In genomic region chr10:108385963-108386362, GRCh38 we compare ENCODE assay signal across 22 cellular contexts.
DNase-seq lines count a peak whose midpoint lies in the region; ATAC-seq and TF ChIP-seq lines count a peak whose summit lies in the region.
"Had no signal": no experiment of that assay in that cellular context is flagged by ENCODE, and none has a peak within 500 bp of the region (broad histone marks: within the 10 kb centered on the region; RNA-seq: fewer than 3 reads in every experiment).

No MANE protein-coding gene starts in this region.

- no TSS peak for BruUV-seq in mammary epithelial cell (replicated peaks; lab: Mats Ljungman, UMichigan)

- no peak overlapping the region for H2AFZ ChIP-seq in mammary epithelial cell (ENCODE audit: low read depth, low read length)

- WGBS in mammary epithelial cell (ENCODE audit: low coverage, missing lambda C conversion rate): 64% methylated on average over 2 of the region's 3 CpGs

- peak; percentile 35 for ATAC-seq in HG02610 (IDR thresholded peaks at IDR 0.05; ENCODE audit: unreplicated experiment)
- ATAC-seq in GM19467 (IDR thresholded peaks at IDR 0.05; ENCODE audit: unreplicated experiment): no peak
- ATAC-seq: CD8-positive, alpha-beta T cell; HepG2; T-helper 17 cell had no signal

- H3K9me3 ChIP-seq in mammary epithelial cell (replicated peaks; ENCODE audit: insufficient read depth, low read length): no peaks in the 10 kb centered on the region
- H3K9me3 ChIP-seq in BE2C: no peaks in the 10 kb centered on the region
- H3K9me3 ChIP-seq: Caco-2, SK-N-SH had no signal

- peak; percentile 16 for DNase-seq in GM12865 (ENCODE audit: low read depth)
- peak; percentile 79 for DNase-seq in OCI-M1 (lab: John Stamatoyannopoulos, UW)
- DNase-seq in mammary epithelial cell: peak; percentile 50
- DNase-seq in BE2C: no peak
- no peak for DNase-seq in H4 (ENCODE audit: low spot score)
- DNase-seq in posterior vena cava (ENCODE audit: low spot score): no peak
- DNase-seq: Caco-2; CD8-positive, alpha-beta T cell; DMS79 treated with DMSO at 0.1 percent for 48 hours; Karpas-422; MV-4-11; NCI-H1105; NCI-H1436 treated with DMSO at 0.1 percent for 48 hours; NCI-H187 treated with DMSO at 0.1 percent for 48 hours; NCI-H2171 treated with DMSO at 0.1 percent for 48 hours; NCI-H524 treated with DMSO at 0.1 percent for 48 hours; SK-N-SH; T-helper 17 cell had no signal

- in situ Hi-C loops in mammary epithelial cell (cut with MboI; ENCODE audit: low sequenced_read_pairs in 2 of 2): no loop called here

- TF ChIP-seq CTCF in GM12865 (IDR thresholded peaks at IDR 0.05; ENCODE audit: insufficient read depth, low read depth, low read length, missing control alignments): no peak
- no peak for TF ChIP-seq CTCF in mammary epithelial cell (conservative IDR thresholded peaks at IDR 0.05 in 1 of 2, IDR thresholded peaks at IDR 0.05 in 1 of 2; ENCODE audit: extremely low read depth in 1 of 2, insufficient read depth in 1 of 2, low read depth in 1 of 2, low read length in 2 of 2)
- no peak for TF ChIP-seq CTCF in BE2C (IDR thresholded peaks at IDR 0.05; ENCODE audit: low read depth, low read length)

- intact Hi-C loops in mammary epithelial cell (cut with micrococcal nuclease) (no loop called here), posterior vena cava (cut with DNase I) (no loop called here)

- no peaks in the 10 kb centered on the region for H4K20me1 ChIP-seq in mammary epithelial cell (ENCODE audit: insufficient read depth, low read length)

- no peak overlapping the region for H3K4me2 ChIP-seq in mammary epithelial cell (ENCODE audit: insufficient read depth, low read depth, low read length)
- H3K4me2 ChIP-seq: SK-N-SH had no signal

- dilution Hi-C loops in mammary epithelial cell (cut with HindIII; ENCODE audit: low sequenced_read_pairs): no loop called here

- H3K36me3 ChIP-seq in mammary epithelial cell (ENCODE audit: insufficient read depth, low read length) (no peaks in the 10 kb centered on the region), BE2C (no peaks in the 10 kb centered on the region)

- H3K27me3 ChIP-seq in mammary epithelial cell (ENCODE audit: insufficient read depth, low read length) (no peaks in the 10 kb centered on the region), BE2C (no peaks in the 10 kb centered on the region)

- CTCF ChIA-PET in mammary epithelial cell (lab: Charles Lee; ENCODE audit: low non-redundant PET): no interaction called here

- H3K4me3 ChIP-seq in GM12865 (ENCODE audit: low read depth, low read length) (no peak overlapping the region), mammary epithelial cell (replicated peaks in 1 of 3; ENCODE audit: insufficient read depth in 1 of 3, low read depth in 2 of 3, low read length in 3 of 3) (no peak overlapping the region), BE2C (ENCODE audit: low read depth, low read length) (no peak overlapping the region)

- no peak overlapping the region for H3K27ac ChIP-seq in mammary epithelial cell (ENCODE audit: insufficient read depth, low read depth, low read length)
- H3K27ac ChIP-seq: C4-2B had no signal

- no peaks in the 10 kb centered on the region for H3K79me2 ChIP-seq in mammary epithelial cell (ENCODE audit: insufficient read depth, low read length)

- H3K9ac ChIP-seq in mammary epithelial cell (ENCODE audit: insufficient read depth, low read length): no peak overlapping the region
- H3K9ac ChIP-seq: SK-N-SH had no signal

- H3K4me1 ChIP-seq in mammary epithelial cell (ENCODE audit: insufficient read depth, low read length) (no peaks in the 10 kb centered on the region), BE2C (peaks cover 16% of the 10 kb centered on the region)
- H3K4me1 ChIP-seq: Caco-2 had no signal

Comparison
In these comparisons a context has a peak if more than half of its experiments do, and no peak if none do; other contexts are left out.
1. DNase-seq: peak in GM12865 (single experiment), OCI-M1 (single experiment) and mammary epithelial cell (single experiment); none in BE2C (single experiment), H4 (single experiment) and posterior vena cava (single experiment).